Comparison of ENCODE assay signal across 31 cellular contexts in genomic region chr2:239488078-239488590, GRCh38.
"Had no signal": no experiment of that assay in that cellular context is flagged by ENCODE, and none has a peak within 500 bp of the region (broad histone marks: within the 10 kb centered on the region; RNA-seq: fewer than 3 reads in every experiment).

No MANE protein-coding gene starts in this region.

- ATAC-seq: activated naive CD8-positive, alpha-beta T cell treated with anti-CD3 and anti-CD28 coated beads, Interleukin-2, amount 50 U/mL, for 24 hours; activated T-cell treated with anti-CD3 and anti-CD28 coated beads, Interleukin-2, amount 50 U/mL, for 4 hours; activated T-helper 17 cell treated with anti-CD3 and anti-CD28 coated beads, Interleukin-2, amount 50 U/mL, for 72 hours; WTC11 had no signal

- H3K27ac ChIP-seq: adrenal gland, breast epithelium, cardiac muscle cell, colonic mucosa, epithelial cell of prostate, VCaP had no signal

- H3K9me3 Mint-ChIP-seq: activated CD4-positive, alpha-beta memory T cell treated with anti-CD3 and anti-CD28 coated beads, Interleukin-2, amount 10 ng/mL, durations not matched to agents 7 days and 5 days; activated CD4-positive, alpha-beta T cell treated with anti-CD3 and anti-CD28 coated beads, Interleukin-2, amount 10 ng/mL, durations not matched to agents 7 days and 5 days; activated naive CD4-positive, alpha-beta T cell treated with anti-CD3 and anti-CD28 coated beads for 36 hours; activated naive CD4-positive, alpha-beta T cell treated with anti-CD3 and anti-CD28 coated beads, Interleukin-2, amount 50 U/mL, for 24 hours; activated naive CD8-positive, alpha-beta T cell treated with anti-CD3 and anti-CD28 coated beads for 36 hours; activated naive CD8-positive, alpha-beta T cell treated with anti-CD3 and anti-CD28 coated beads, Interleukin-2, amount 50 U/mL, for 24 hours; activated T-cell treated with anti-CD3 and anti-CD28 coated beads, Interleukin-2, amount 50 U/mL, for 4 hours; activated T-helper 17 cell treated with anti-CD3 and anti-CD28 coated beads, Interleukin-2, amount 50 U/mL, for 72 hours had no signal

- DNase-seq: activated CD4-positive, alpha-beta memory T cell treated with anti-CD3 and anti-CD28 coated beads, Interleukin-2, amount 10 ng/mL, durations not matched to agents 7 days and 5 days; activated CD4-positive, alpha-beta T cell treated with anti-CD3 and anti-CD28 coated beads for 1 hour; activated CD4-positive, alpha-beta T cell treated with anti-CD3 and anti-CD28 coated beads for 4 hours; activated CD4-positive, alpha-beta T cell treated with anti-CD3 and anti-CD28 coated beads, Interleukin-2, amount 10 ng/mL, durations not matched to agents 7 days and 5 days; activated CD4-positive, alpha-beta T cell treated with anti-CD3 and anti-CD28 coated beads, Interleukin-2, amount 50 U/mL, for 4 hours; activated CD8-positive, alpha-beta memory T cell treated with anti-CD3 and anti-CD28 coated beads, Interleukin-2, amount 50 U/mL, for 48 hours; activated effector memory CD4-positive, alpha-beta T cell treated with Interleukin-2 at 50 U/mL for 16 hours; activated gamma-delta T cell treated with Interleukin-2 at 50 U/mL for 16 hours; activated naive CD4-positive, alpha-beta T cell treated with anti-CD3 and anti-CD28 coated beads for 36 hours; activated naive CD8-positive, alpha-beta T cell treated with anti-CD3 and anti-CD28 coated beads for 36 hours; activated naive CD8-positive, alpha-beta T cell treated with anti-CD3 and anti-CD28 coated beads, Interleukin-2, amount 50 U/mL, for 24 hours; activated T-cell treated with anti-CD3 and anti-CD28 coated beads for 4 hours; activated T-cell treated with anti-CD3 and anti-CD28 coated beads, Interleukin-2, amount 50 U/mL, for 4 hours; adrenal gland; amygdala; aorta; central memory CD4-positive, alpha-beta T cell; cerebellar nuclear complex; colonic mucosa; effector CD8-positive, alpha-beta T cell; foreskin fibroblast; head of caudate nucleus; T-helper 2 cell had no signal

- H3K4me3 Mint-ChIP-seq: activated CD4-positive, alpha-beta memory T cell treated with anti-CD3 and anti-CD28 coated beads, Interleukin-2, amount 10 ng/mL, durations not matched to agents 7 days and 5 days; activated CD4-positive, alpha-beta T cell treated with anti-CD3 and anti-CD28 coated beads, Interleukin-2, amount 10 ng/mL, durations not matched to agents 7 days and 5 days; activated naive CD4-positive, alpha-beta T cell treated with anti-CD3 and anti-CD28 coated beads for 36 hours; activated naive CD4-positive, alpha-beta T cell treated with anti-CD3 and anti-CD28 coated beads, Interleukin-2, amount 50 U/mL, for 24 hours; activated naive CD8-positive, alpha-beta T cell treated with anti-CD3 and anti-CD28 coated beads for 36 hours; activated naive CD8-positive, alpha-beta T cell treated with anti-CD3 and anti-CD28 coated beads, Interleukin-2, amount 50 U/mL, for 24 hours; activated T-cell treated with anti-CD3 and anti-CD28 coated beads, Interleukin-2, amount 50 U/mL, for 4 hours; activated T-helper 17 cell treated with anti-CD3 and anti-CD28 coated beads, Interleukin-2, amount 50 U/mL, for 72 hours; WTC11 had no signal

- H3K4me3 ChIP-seq: adrenal gland, breast epithelium, cardiac muscle cell, colonic mucosa had no signal

- H3K9me3 ChIP-seq: adrenal gland, breast epithelium, colonic mucosa had no signal

- H3K27me3 Mint-ChIP-seq: activated CD4-positive, alpha-beta T cell treated with anti-CD3 and anti-CD28 coated beads, Interleukin-2, amount 10 ng/mL, durations not matched to agents 7 days and 5 days; activated naive CD4-positive, alpha-beta T cell treated with anti-CD3 and anti-CD28 coated beads, Interleukin-2, amount 50 U/mL, for 24 hours; activated naive CD8-positive, alpha-beta T cell treated with anti-CD3 and anti-CD28 coated beads for 36 hours had no signal

- H3K27ac Mint-ChIP-seq: activated CD4-positive, alpha-beta memory T cell treated with anti-CD3 and anti-CD28 coated beads, Interleukin-2, amount 10 ng/mL, durations not matched to agents 7 days and 5 days; activated CD4-positive, alpha-beta T cell treated with anti-CD3 and anti-CD28 coated beads, Interleukin-2, amount 10 ng/mL, durations not matched to agents 7 days and 5 days; activated naive CD4-positive, alpha-beta T cell treated with anti-CD3 and anti-CD28 coated beads for 36 hours; activated naive CD4-positive, alpha-beta T cell treated with anti-CD3 and anti-CD28 coated beads, Interleukin-2, amount 50 U/mL, for 24 hours; activated naive CD8-positive, alpha-beta T cell treated with anti-CD3 and anti-CD28 coated beads for 36 hours; activated naive CD8-positive, alpha-beta T cell treated with anti-CD3 and anti-CD28 coated beads, Interleukin-2, amount 50 U/mL, for 24 hours; activated T-helper 17 cell treated with anti-CD3 and anti-CD28 coated beads, Interleukin-2, amount 50 U/mL, for 72 hours; WTC11 had no signal

- H3K36me3 ChIP-seq: adrenal gland, breast epithelium, cardiac muscle cell, colonic mucosa had no signal

- H3K27me3 ChIP-seq: cardiac muscle cell, colonic mucosa had no signal

- H3K4me1 Mint-ChIP-seq: activated CD4-positive, alpha-beta memory T cell treated with anti-CD3 and anti-CD28 coated beads, Interleukin-2, amount 10 ng/mL, durations not matched to agents 7 days and 5 days; activated CD4-positive, alpha-beta T cell treated with anti-CD3 and anti-CD28 coated beads, Interleukin-2, amount 10 ng/mL, durations not matched to agents 7 days and 5 days; activated naive CD4-positive, alpha-beta T cell treated with anti-CD3 and anti-CD28 coated beads, Interleukin-2, amount 50 U/mL, for 24 hours; activated naive CD8-positive, alpha-beta T cell treated with anti-CD3 and anti-CD28 coated beads for 36 hours; activated naive CD8-positive, alpha-beta T cell treated with anti-CD3 and anti-CD28 coated beads, Interleukin-2, amount 50 U/mL, for 24 hours; activated T-helper 17 cell treated with anti-CD3 and anti-CD28 coated beads, Interleukin-2, amount 50 U/mL, for 72 hours; WTC11 had no signal

- H3K36me3 Mint-ChIP-seq: activated naive CD4-positive, alpha-beta T cell treated with anti-CD3 and anti-CD28 coated beads, Interleukin-2, amount 50 U/mL, for 24 hours; activated naive CD8-positive, alpha-beta T cell treated with anti-CD3 and anti-CD28 coated beads for 36 hours; brain; WTC11 had no signal

- H3K4me1 ChIP-seq: adrenal gland, breast epithelium, colonic mucosa had no signal
